15 cellular contexts compared by ENCODE assay signal in genomic region chr4:26163425-26164362, GRCh38.
A peak's percentile ranks its signal among the peaks of the same experiment; 100 is the strongest.
DNase-seq lines count a peak whose midpoint lies in the region; ATAC-seq, FAIRE-seq and TF ChIP-seq lines count a peak whose summit lies in the region.
"Had no signal": no experiment of that assay in that cellular context is flagged by ENCODE, and none has a peak within 500 bp of the region (broad histone marks: within the 10 kb centered on the region; RNA-seq: fewer than 3 reads in every experiment).

No MANE protein-coding gene starts in this region.

- CTCF ChIA-PET in naive thymus-derived CD4-positive, alpha-beta T cell (lab: Charles Lee), result interaction anchor here (0.7 kb wide), 1 partner anchor 28 kb away, joined by 3 read pairs; no protein-coding TSS in a partner anchor

- H3K4me3 Mint-ChIP-seq in H9, result no peak overlapping the region
- no peak overlapping the region for H3K4me3 Mint-ChIP-seq in effector memory CD8-positive, alpha-beta T cell
- no peak overlapping the region for H3K4me3 Mint-ChIP-seq in naive thymus-derived CD4-positive, alpha-beta T cell
- H3K4me3 Mint-ChIP-seq: CD8-positive, alpha-beta T cell had no signal

- peak overlapping the region; percentile 76 for H2BK120ac ChIP-seq in H9 (ENCODE audit: low read depth, low read length, poor library complexity, severe bottlenecking)

- no peaks in the 10 kb centered on the region for H3K27me3 ChIP-seq in H9 (ENCODE audit: insufficient read depth, low read length)
- no peaks in the 10 kb centered on the region for H3K27me3 ChIP-seq in small intestine (ENCODE audit: control insufficient read depth in 2 of 2, insufficient read depth in 2 of 2, low read length in 2 of 2)
- H3K27me3 ChIP-seq in naive thymus-derived CD4-positive, alpha-beta T cell (ENCODE audit: control insufficient read depth in 2 of 2, insufficient read depth in 2 of 2, low read length in 2 of 2), result no peaks in the 10 kb centered on the region
- H3K27me3 ChIP-seq: Peyer's patch had no signal

- no peak overlapping the region for H3K18ac ChIP-seq in H9 (ENCODE audit: insufficient read length, low read depth, low read length)

- no peak overlapping the region for H2BK5ac ChIP-seq in H9 (ENCODE audit: insufficient read length, low read length)

- no peak for FAIRE-seq in small intestine (lab: Jason Lieb, UNC)

- intact Hi-C loops in naive thymus-derived CD4-positive, alpha-beta T cell (cut with micrococcal nuclease), result no loop called here

- POLR2A ChIA-PET in naive thymus-derived CD4-positive, alpha-beta T cell (lab: Charles Lee), result no interaction called here

- peaks cover 2 to 4% of the 10 kb centered on the region in 2 experiments; a peak in 2 of 5 replicates for H3K9me3 Mint-ChIP-seq in H9
- no peaks in the 10 kb centered on the region for H3K9me3 Mint-ChIP-seq in effector memory CD8-positive, alpha-beta T cell
- H3K9me3 Mint-ChIP-seq in naive thymus-derived CD4-positive, alpha-beta T cell, result peaks cover 0 to 25% (median 1%) of the 10 kb centered on the region in 11 donors
- H3K9me3 Mint-ChIP-seq: CD8-positive, alpha-beta T cell had no signal

- H3K27ac Mint-ChIP-seq in H9, result peak overlapping the region in 2 of 3 experiments; percentile 66 to 83; a peak in 4 of 7 replicates
- peak overlapping the region; percentile 15 to 22 for H3K27ac Mint-ChIP-seq in effector memory CD8-positive, alpha-beta T cell
- no peak overlapping the region for H3K27ac Mint-ChIP-seq in naive thymus-derived CD4-positive, alpha-beta T cell
- H3K27ac Mint-ChIP-seq: CD8-positive, alpha-beta T cell had no signal

- no peak for TF ChIP-seq CTCF in H9 (conservative IDR thresholded peaks at IDR 0.05)

- no peaks in the 10 kb centered on the region for H3K23me2 ChIP-seq in H9 (ENCODE audit: insufficient read length, low read depth, low read length, poor library complexity, severe bottlenecking)

- no peak overlapping the region for H2AFZ ChIP-seq in H9 (ENCODE audit: low read length)

- no peak overlapping the region for H3K9ac ChIP-seq in H9 (ENCODE audit: extremely low read depth, insufficient read length, low read length)

- in situ Hi-C loops in G401 (cut with HindIII; ENCODE audit: low sequenced_read_pairs), result loop anchor here (5.0 kb wide), 1 partner anchor 44 kb away; no protein-coding TSS in a partner anchor

- no peaks in the 10 kb centered on the region for H4K20me1 ChIP-seq in H9 (ENCODE audit: control insufficient read depth, insufficient read depth, insufficient read length)

- H3K56ac ChIP-seq in H9 (ENCODE audit: insufficient read length, low read depth, low read length), result no peak overlapping the region

- no peaks in the 10 kb centered on the region for H3K27me3 Mint-ChIP-seq in H9 (ENCODE audit: low read depth)
- no peaks in the 10 kb centered on the region for H3K27me3 Mint-ChIP-seq in effector memory CD8-positive, alpha-beta T cell
- peaks cover 0 to 5% (median 0%) of the 10 kb centered on the region in 5 donors for H3K27me3 Mint-ChIP-seq in naive thymus-derived CD4-positive, alpha-beta T cell

- H4K91ac ChIP-seq in H9 (ENCODE audit: insufficient read length, low read depth, low read length), result no peak overlapping the region

- H3K4ac ChIP-seq in H9 (ENCODE audit: low read depth, low read length), result no peak overlapping the region

- H3K4me1 ChIP-seq in H9 (ENCODE audit: insufficient read depth, low read length) (no peaks in the 10 kb centered on the region), small intestine (ENCODE audit: control insufficient read depth in 2 of 2, insufficient read depth in 1 of 2, low read depth in 1 of 2, low read length in 1 of 2) (no peaks in the 10 kb centered on the region)
- no peaks in the 10 kb centered on the region for H3K4me1 ChIP-seq in naive thymus-derived CD4-positive, alpha-beta T cell (ENCODE audit: control insufficient read depth in 2 of 2, insufficient read depth in 2 of 2, low read length in 2 of 2)
- H3K4me1 ChIP-seq: Peyer's patch had no signal

- no peaks in the 10 kb centered on the region; a peak in 1 of 7 replicates for H3K36me3 Mint-ChIP-seq in H9 (ENCODE audit: insufficient read depth in 1 of 3, low read depth in 3 of 3)
- peaks cover 3% of the 10 kb centered on the region for H3K36me3 Mint-ChIP-seq in effector memory CD8-positive, alpha-beta T cell (ENCODE audit: insufficient read depth)
- H3K36me3 Mint-ChIP-seq in naive thymus-derived CD4-positive, alpha-beta T cell, result peaks cover 0 to 28% (median 0%) of the 10 kb centered on the region in 5 donors
- H3K36me3 Mint-ChIP-seq: CD8-positive, alpha-beta T cell had no signal

- H3K79me2 ChIP-seq in H9 (ENCODE audit: insufficient read depth, low read length), result no peaks in the 10 kb centered on the region

- H2AK5ac ChIP-seq in H9 (ENCODE audit: insufficient read length, low read length), result no peak overlapping the region

- H2BK15ac ChIP-seq in H9 (ENCODE audit: low read depth, low read length), result no peak overlapping the region

- no peaks in the 10 kb centered on the region for H3K9me3 ChIP-seq in H9 (ENCODE audit: control insufficient read depth, low read depth, low read length)
- H3K9me3 ChIP-seq in small intestine (ENCODE audit: control insufficient read depth, low read depth), result no peaks in the 10 kb centered on the region
- H3K9me3 ChIP-seq in naive thymus-derived CD4-positive, alpha-beta T cell (ENCODE audit: control insufficient read depth in 2 of 3, low read length in 3 of 3), result no peaks in the 10 kb centered on the region
- H3K9me3 ChIP-seq: Peyer's patch had no signal

- no CpG with 5 or more reads among the region's 9 CpGs for WGBS in H9 (ENCODE audit: extremely low coverage, insufficient read length, low lambda C conversion rate)
- WGBS in small intestine, 3 donors, result 58 to 70% (median 60%) methylated on average over 9 of the region's 9 CpGs

- no peaks in the 10 kb centered on the region for H3K79me1 ChIP-seq in H9 (ENCODE audit: insufficient read depth, low read depth, low read length, poor library complexity, severe bottlenecking)

- H3T11ph ChIP-seq in H9 (ENCODE audit: low read length), result no peak overlapping the region

- H2BK20ac ChIP-seq in H9 (ENCODE audit: low read depth, low read length, poor library complexity, severe bottlenecking), result no peak overlapping the region

- no peak overlapping the region for H3K4me3 ChIP-seq in small intestine (ENCODE audit: low read depth in 1 of 2, low read length in 2 of 2)
- no peak overlapping the region for H3K4me3 ChIP-seq in naive thymus-derived CD4-positive, alpha-beta T cell (ENCODE audit: low read length)
- H3K4me3 ChIP-seq: Peyer's patch had no signal

- no peak overlapping the region for H4K5ac ChIP-seq in H9 (ENCODE audit: insufficient read length, low read depth, low read length)

- no peak overlapping the region for H3K23ac ChIP-seq in H9 (ENCODE audit: insufficient read length, low read depth, low read length)

- H4K8ac ChIP-seq in H9 (replicated peaks; ENCODE audit: insufficient read length, low read depth, low read length), result no peak overlapping the region

- no peak for ATAC-seq in effector memory CD8-positive, alpha-beta T cell (replicated peaks)
- no peak for ATAC-seq in naive thymus-derived CD4-positive, alpha-beta T cell
- ATAC-seq: CD8-positive, alpha-beta T cell had no signal

- peak overlapping the region; percentile 26 for H3K27ac ChIP-seq in H9 (ENCODE audit: insufficient read length, low read depth, low read length)
- no peak overlapping the region for H3K27ac ChIP-seq in small intestine (ENCODE audit: low read depth in 1 of 2, low read length in 1 of 2)
- no peak overlapping the region for H3K27ac ChIP-seq in naive thymus-derived CD4-positive, alpha-beta T cell (ENCODE audit: low read depth, low read length)
- H3K27ac ChIP-seq: Peyer's patch had no signal

- DNase-seq in G401 (ENCODE audit: low spot score), result peak; percentile 61
- DNase-seq in H9, result no peak
- no peak for DNase-seq in effector memory CD8-positive, alpha-beta T cell
- peak; percentile 7 for DNase-seq in small intestine
- DNase-seq in stimulated activated CD4-positive, alpha-beta T cell treated with anti-CD3 and anti-CD28 coated beads, Interleukin-4, amount 100 ng/mL, for 4 hours, result no peak
- DNase-seq in naive thymus-derived CD4-positive, alpha-beta T cell, result no peak
- no peak for DNase-seq in T-helper 9 cell
- DNase-seq: CD8-positive, alpha-beta T cell; H7; MM.1S; NCI-H187 treated with DMSO at 0.1 percent for 48 hours; NCI-H2171 treated with DMSO at 0.1 percent for 48 hours; NCI-H774; Peyer's patch; Right ventricle myocardium superior had no signal

- no peak overlapping the region for H3K4me2 ChIP-seq in H9 (ENCODE audit: insufficient read depth, insufficient read length, low read length)

- no peaks in the 10 kb centered on the region for H3K36me3 ChIP-seq in small intestine (ENCODE audit: control insufficient read depth in 2 of 2, insufficient read depth in 2 of 2, low read length in 2 of 2)
- H3K36me3 ChIP-seq in naive thymus-derived CD4-positive, alpha-beta T cell (ENCODE audit: control insufficient read depth in 2 of 3, insufficient read depth in 3 of 3, low read length in 3 of 3), result no peaks in the 10 kb centered on the region
- H3K36me3 ChIP-seq: Peyer's patch had no signal

- peak overlapping the region; percentile 66; the same call in 1 of the 2 replicates for H3K14ac ChIP-seq in H9 (ENCODE audit: insufficient read depth, low read length)

- no peak overlapping the region for H2BK12ac ChIP-seq in H9 (ENCODE audit: insufficient read length, low read depth, low read length)

- peaks cover 14 to 19% of the 10 kb centered on the region in 2 experiments for H3K4me1 Mint-ChIP-seq in H9
- H3K4me1 Mint-ChIP-seq in effector memory CD8-positive, alpha-beta T cell (ENCODE audit: low read depth in 2 of 2), result peaks cover 0 to 2% of the 10 kb centered on the region in 2 donors
- peaks cover 0 to 18% (median 0%) of the 10 kb centered on the region in 7 donors for H3K4me1 Mint-ChIP-seq in naive thymus-derived CD4-positive, alpha-beta T cell

Comparison
In these comparisons a context has a peak if more than half of its experiments do, and no peak if none do; other contexts are left out.
1. DNase-seq: peak in G401 (single experiment) and small intestine (single experiment); none in H9 (single experiment), effector memory CD8-positive, alpha-beta T cell (0 of 3), stimulated activated CD4-positive, alpha-beta T cell treated with anti-CD3 and anti-CD28 coated beads, Interleukin-4, amount 100 ng/mL, for 4 hours (0 of 2), naive thymus-derived CD4-positive, alpha-beta T cell (0 of 9) and T-helper 9 cell (single experiment).
2. H3K27ac Mint-ChIP-seq: peak in H9 (2 of 3) and effector memory CD8-positive, alpha-beta T cell (2 of 2); none in naive thymus-derived CD4-positive, alpha-beta T cell (0 of 9).